ENCODE assay signal across 8 cellular contexts in the genomic region with DNA sequence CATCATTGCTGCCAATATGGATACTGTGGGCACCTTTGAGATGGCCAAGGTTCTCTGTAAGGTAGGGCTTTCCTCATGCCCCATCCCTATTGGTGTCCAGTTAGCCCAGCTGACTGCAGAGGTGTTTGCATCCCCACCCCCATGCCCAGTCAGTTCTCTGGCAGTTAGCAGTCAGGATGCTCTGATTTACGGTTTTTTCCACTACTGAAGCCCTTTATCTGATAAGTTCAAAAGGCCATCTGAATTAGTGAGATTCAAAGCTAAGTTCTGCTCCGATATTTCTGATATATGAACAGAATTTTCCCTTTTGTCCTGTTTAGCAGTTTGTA. TPM values are rescaled to one million over a fixed set of nuclear protein-coding genes. Genes with fewer than 3 reads are reported as not detected.
DNase-seq lines count a peak whose midpoint lies in the region; ATAC-seq and TF ChIP-seq lines count a peak whose summit lies in the region.

No MANE protein-coding gene starts in this region.

- H3K27ac ChIP-seq in KOPT-K1 (ENCODE audit: low read depth, low read length, poor library complexity, severe bottlenecking) (peak overlapping the region; percentile 88), colonic mucosa (no peak overlapping the region)

- CTCF ChIA-PET in BJ (lab: Yijun Ruan, JAX) = interaction anchor here (1.1 to 1.6 kb wide), 2 partner anchors 9 to 17 kb away, joined by 4 to 15 read pairs; a partner anchor contains a TSS

- peaks cover 22% of the 10 kb centered on the region for H3K36me3 Mint-ChIP-seq in natural killer cell

- H3K27me3 ChIP-seq in BJ (ENCODE audit: control insufficient read depth, insufficient read depth, low read length) (no peaks in the 10 kb centered on the region), colonic mucosa (no peaks in the 10 kb centered on the region)

- H3K4me1 ChIP-seq in colonic mucosa = no peaks in the 10 kb centered on the region

- H3K4me3 Mint-ChIP-seq in natural killer cell = peak overlapping the region; percentile 86

- intact Hi-C loops in colonic mucosa (cut with DNase I) = no loop called here
- intact Hi-C loops in natural killer cell (cut with micrococcal nuclease) = loop anchor here (5.0 kb wide), 2 partner anchors 36 to 39 kb away; a partner anchor contains a TSS

- TF ChIP-seq CTCF in BJ (IDR thresholded peaks at IDR 0.05; ENCODE audit: insufficient read depth, low read depth, low read length) (no peak), colonic mucosa (IDR thresholded peaks at IDR 0.05) (no peak), natural killer cell (IDR thresholded peaks at IDR 0.05) (no peak)

- POLR2A ChIA-PET in BJ (lab: Charles Lee) = no interaction called here

- no peaks in the 10 kb centered on the region for H3K27me3 Mint-ChIP-seq in natural killer cell (ENCODE audit: low read depth in 2 of 2)

- H3K4me3 ChIP-seq in BJ (ENCODE audit: low read depth, low read length) (peak overlapping the region; percentile 62), colonic mucosa (peak overlapping the region; percentile 92)

- no peaks in the 10 kb centered on the region for H3K9me3 Mint-ChIP-seq in natural killer cell

- peak overlapping the region; percentile 87 to 100 for H3K27ac Mint-ChIP-seq in natural killer cell

- H3K9ac ChIP-seq in colonic mucosa (ENCODE audit: low read depth in 2 of 2, low read length in 2 of 2) = peak overlapping the region in 1 of 2 donors; percentile 98

- H3K9me3 ChIP-seq in KOPT-K1 (ENCODE audit: insufficient read depth, low read length, poor library complexity, severe bottlenecking) (no peaks in the 10 kb centered on the region), colonic mucosa (no peaks in the 10 kb centered on the region)

- ATAC-seq in natural killer cell (no peak), HG02885 (IDR thresholded peaks at IDR 0.05; ENCODE audit: poor library complexity, unreplicated experiment) (no peak)

- peaks cover 55 to 67% of the 10 kb centered on the region in 2 donors for H3K4me1 Mint-ChIP-seq in natural killer cell

- H3K36me3 ChIP-seq in BJ (ENCODE audit: control insufficient read depth, insufficient read depth, low read length) (peaks cover 8% of the 10 kb centered on the region; the same call in 1 of the 2 replicates), KOPT-K1 (ENCODE audit: insufficient read depth, low read length) (peaks cover 49% of the 10 kb centered on the region), colonic mucosa (no peaks in the 10 kb centered on the region)

- DNase-seq in BJ (ENCODE audit: low read depth) (no peak), colonic mucosa (no peak), natural killer cell (no peak), GOT3 (lab: John Stamatoyannopoulos, UW) (no peak), cortex of kidney (lab: John Stamatoyannopoulos, UW) (no peak)
- no peak for DNase-seq in stimulated activated CD4-positive, alpha-beta T cell treated with anti-CD3 and anti-CD28 coated beads, Interleukin-12 subunit alpha, Interleukin-12 subunit beta, amount 100 ng/mL, for 4 hours

RNA-seq across cellular contexts. Expression of a gene that starts 0.8 kb away (rescaled TPM):
- 103 and 116 TPM in 2 replicates for polyA plus RNA-seq in BJ (2011; rRNA removed)
- polyA minus RNA-seq in BJ (2011; rRNA and poly(A)+ RNA removed) = 36.9 and 74.7 TPM in 2 replicates
- total RNA-seq in colonic mucosa (10 to 100 TPM; 57.9 to 68.1 TPM), natural killer cell (10 to 100 TPM; 46.5 to 63.3 (median 53.3) TPM)

RNA-seq across cellular contexts. Expression of a gene that starts 1.3 kb away (rescaled TPM):
- 242 and 329 TPM in 2 replicates for polyA plus RNA-seq in BJ (2011; rRNA removed)
- polyA minus RNA-seq in BJ (2011; rRNA and poly(A)+ RNA removed) = 31.7 and 50.4 TPM in 2 replicates
- total RNA-seq in colonic mucosa (100 to 1,000 TPM; 126 to 150 TPM), natural killer cell (100 to 1,000 TPM in 1 of 3 donors, 10 to 100 TPM in 2; 93.6 to 109 (median 95.9) TPM)

RNA-seq across cellular contexts. Expression of a gene that starts 8.9 kb away (rescaled TPM):
- polyA plus RNA-seq in BJ (2011; rRNA removed) = 37.2 and 41.7 TPM in 2 replicates
- 24.7 and 33.7 TPM in 2 replicates for polyA minus RNA-seq in BJ (2011; rRNA and poly(A)+ RNA removed)
- 10 to 100 TPM; 45.5 to 45.7 TPM for total RNA-seq in colonic mucosa
- 100 to 1,000 TPM; 158 to 269 (median 176) TPM for total RNA-seq in natural killer cell

RNA-seq across cellular contexts. Expression of a gene that starts 17.6 kb away (rescaled TPM):
- 16.3 and 19.3 TPM in 2 replicates for polyA plus RNA-seq in BJ (2011; rRNA removed)
- 2.2 and 7.9 TPM in 2 replicates for polyA minus RNA-seq in BJ (2011; rRNA and poly(A)+ RNA removed)
- total RNA-seq in colonic mucosa (10 to 100 TPM in 1 of 2 donors, 1 to 10 TPM in 1; 8.2 to 10.9 TPM), natural killer cell (1 to 10 TPM; 4.0 to 6.1 (median 5.5) TPM)

RNA-seq across cellular contexts. Expression of a gene that starts 20.2 kb away (rescaled TPM):
- polyA plus RNA-seq in BJ (2011; rRNA removed) = 36.3 and 52.1 TPM in 2 replicates
- 4.2 and 6.7 TPM in 2 replicates for polyA minus RNA-seq in BJ (2011; rRNA and poly(A)+ RNA removed)
- total RNA-seq in colonic mucosa (10 to 100 TPM; 47.8 to 48.0 TPM), natural killer cell (100 to 1,000 TPM; 105 to 118 (median 115) TPM)
